Comparison of ENCODE assay signal across 10 cellular contexts in genomic region chr2:70887208-70887549, GRCh38. TPM values are rescaled to one million over a fixed set of nuclear protein-coding genes. Genes with fewer than 3 reads are reported as not detected.
A peak's percentile ranks its signal among the peaks of the same experiment; 100 is the strongest.
DNase-seq lines count a peak whose midpoint lies in the region; ATAC-seq and TF ChIP-seq lines count a peak whose summit lies in the region.
"Had no signal": no experiment of that assay in that cellular context is flagged by ENCODE, and none has a peak within 500 bp of the region (broad histone marks: within the 10 kb centered on the region; RNA-seq: fewer than 3 reads in every experiment).

No MANE protein-coding gene starts in this region.

- no peaks in the 10 kb centered on the region for H3K79me2 ChIP-seq in neural cell (replicated peaks; ENCODE audit: insufficient read depth, low read length)

- intact Hi-C loops in mucosa of descending colon (cut with DNase I, micrococcal nuclease): no loop called here

- no peak overlapping the region for H3K27ac ChIP-seq in duodenal mucosa (ENCODE audit: low read depth, low read length)
- H3K27ac ChIP-seq in neural cell (ENCODE audit: low read length): no peak overlapping the region

- H3K36me3 ChIP-seq in HAP-1 (replicated peaks) (no peaks in the 10 kb centered on the region), duodenal mucosa (ENCODE audit: control insufficient read depth in 1 of 2, insufficient read depth in 2 of 2, low read length in 2 of 2) (no peaks in the 10 kb centered on the region), neural cell (ENCODE audit: insufficient read depth, low read length) (no peaks in the 10 kb centered on the region), mucosa of descending colon (ENCODE audit: low read depth) (no peaks in the 10 kb centered on the region)

- TF ChIP-seq CTCF in AG04449 (IDR thresholded peaks at IDR 0.05; ENCODE audit: insufficient read depth, low read length, missing control alignments) (no peak), neural cell (IDR thresholded peaks at IDR 0.05; ENCODE audit: poor library complexity, severe bottlenecking) (no peak), mucosa of descending colon (IDR thresholded peaks at IDR 0.05) (no peak)

- H3K27me3 ChIP-seq in HAP-1 (ENCODE audit: low read depth) (no peaks in the 10 kb centered on the region), duodenal mucosa (ENCODE audit: control insufficient read depth in 1 of 2, insufficient read depth in 2 of 2, low read length in 2 of 2) (peaks cover 71 to 77% of the 10 kb centered on the region in 2 donors), neural cell (ENCODE audit: insufficient read depth, low read depth, low read length) (peaks cover 100% of the 10 kb centered on the region)

- H3K9ac ChIP-seq in duodenal mucosa (ENCODE audit: low read depth in 1 of 2, low read length in 2 of 2): peak overlapping the region in 1 of 2 donors; percentile 35
- H3K9ac ChIP-seq in neural cell (ENCODE audit: low read length): peak overlapping the region; percentile 38

- peaks cover 4% of the 10 kb centered on the region; the same call in 1 of the 2 replicates for H3K4me1 ChIP-seq in HAP-1
- peaks cover 11 to 23% of the 10 kb centered on the region in 2 donors for H3K4me1 ChIP-seq in duodenal mucosa (ENCODE audit: control insufficient read depth in 1 of 2, insufficient read depth in 2 of 2, low read length in 2 of 2)
- H3K4me1 ChIP-seq in mucosa of descending colon (ENCODE audit: low read depth): peaks cover 15% of the 10 kb centered on the region

- peak overlapping the region; percentile 53 for H3K4me2 ChIP-seq in neural cell (ENCODE audit: low read length)

- H4K20me1 ChIP-seq in neural cell (ENCODE audit: insufficient read depth): no peaks in the 10 kb centered on the region

- no peak for ATAC-seq in mucosa of descending colon
- ATAC-seq in HG02870 (IDR thresholded peaks at IDR 0.05; ENCODE audit: unreplicated experiment): no peak

- DNase-seq in AG04449 (ENCODE audit: low read depth, low spot score): no peak
- DNase-seq in HAP-1 (ENCODE audit: low spot score in 2 of 2): no peak
- no peak for DNase-seq in mucosa of descending colon
- DNase-seq in SHP77 treated with DMSO at 0.1 percent for 48 hours (lab: John Stamatoyannopoulos, UW): no peak
- DNase-seq in DMS 273 (lab: John Stamatoyannopoulos, UW; ENCODE audit: unreplicated experiment): no peak

- in situ Hi-C loops in HAP-1 (cut with MboI; ENCODE audit: low sequenced_read_pairs): no loop called here

- H3K9me3 ChIP-seq in HAP-1 (no peaks in the 10 kb centered on the region), duodenal mucosa (ENCODE audit: control insufficient read depth in 1 of 2, low read length in 2 of 2) (no peaks in the 10 kb centered on the region), neural cell (ENCODE audit: low read length) (peaks cover 8% of the 10 kb centered on the region), mucosa of descending colon (no peaks in the 10 kb centered on the region)

- H3K4me3 ChIP-seq in AG04449 (ENCODE audit: low read depth, low read length) (peak overlapping the region; percentile 36; the same call in 1 of the 2 replicates), HAP-1 (peak overlapping the region; percentile 31), duodenal mucosa (ENCODE audit: low read depth in 1 of 2, low read length in 2 of 2) (peak overlapping the region; percentile 70 to 73), neural cell (ENCODE audit: low read length) (peak overlapping the region; percentile 66), mucosa of descending colon (no peak overlapping the region)

- CTCF ChIA-PET in AG04449 (lab: Yijun Ruan, JAX): no interaction called here

- TF ChIP-seq EP300 in neural cell (conservative IDR thresholded peaks at IDR 0.05; ENCODE audit: poor library complexity, severe bottlenecking): no peak

- POLR2A ChIA-PET in AG04449 (lab: Yijun Ruan, JAX): no interaction called here

- no peak for TF ChIP-seq RAD21 in neural cell (conservative IDR thresholded peaks at IDR 0.05)

- H3F3A ChIP-seq in neural cell (ENCODE audit: insufficient read depth, low read length, poor library complexity, severe bottlenecking): no peaks in the 10 kb centered on the region

- no peak overlapping the region for H2AFZ ChIP-seq in neural cell (ENCODE audit: low read depth, low read length)

- no peaks in the 10 kb centered on the region for H3K9me2 ChIP-seq in neural cell (ENCODE audit: insufficient read depth, low read length)

TF ChIP-seq in neural cell, 6 proteins besides CTCF, POLR2A, EP300 and RAD21:
- TF ChIP-seq SMC3 (conservative IDR thresholded peaks at IDR 0.05; ENCODE audit: poor library complexity): no peak
- TF ChIP-seq POLR2AphosphoS5 (IDR thresholded peaks at IDR 0.05): no peak
- no peak for TF ChIP-seq EZH2 (IDR thresholded peaks at IDR 0.05; ENCODE audit: borderline replicate concordance, insufficient read depth, low read length, poor library complexity, severe bottlenecking)
- no peak for TF ChIP-seq TAF1 (IDR thresholded peaks at IDR 0.05; ENCODE audit: low read depth)
- TF ChIP-seq MXI1 (conservative IDR thresholded peaks at IDR 0.05; ENCODE audit: poor library complexity, severe bottlenecking): no peak
- no peak for TF ChIP-seq REST (IDR thresholded peaks at IDR 0.05; ENCODE audit: borderline replicate concordance)

RNA-seq across cellular contexts. Expression of gene VAX2, which starts 13.2 kb away (rescaled TPM):
- polyA plus RNA-seq in neural cell: 0.66 and 0.74 TPM in 2 replicates
- polyA minus RNA-seq in neural cell: 0.81 TPM in 1 of 2 replicates, not detected in the other
- total RNA-seq in mucosa of descending colon: under 1 TPM in 1 of 3 donors, not detected in 2; 0.47 TPM
- total RNA-seq: T-helper 2 cell treated with Interferon-gamma antibody and Interleukin-4, amounts not matched to agents 100 ng/mL and 5 ng/mL, for 36 hours had no signal

RNA-seq across cellular contexts. Expression of gene ATP6V1B1, which starts 48.5 kb away (rescaled TPM):
- polyA plus RNA-seq in neural cell: 0.12 and 0.42 TPM in 2 replicates
- not detected in 2 replicates for polyA minus RNA-seq in neural cell
- total RNA-seq in mucosa of descending colon: not detected
- total RNA-seq: pulmonary artery endothelial cell; T-helper 2 cell treated with Interferon-gamma antibody and Interleukin-4, amounts not matched to agents 100 ng/mL and 5 ng/mL, for 36 hours had no signal

RNA-seq across cellular contexts. Expression of gene CD207, which starts 51.6 kb away (rescaled TPM):
- not detected in 2 replicates for polyA plus RNA-seq in neural cell
- not detected in 2 replicates for polyA minus RNA-seq in neural cell
- total RNA-seq in mucosa of descending colon: under 1 TPM in 2 of 3 donors, not detected in 1; 0.19 to 0.61 TPM
- total RNA-seq: pulmonary artery endothelial cell; T-helper 2 cell treated with Interferon-gamma antibody and Interleukin-4, amounts not matched to agents 100 ng/mL and 5 ng/mL, for 36 hours had no signal
